ENCODE assay signal across 13 cellular contexts in the genomic region with DNA sequence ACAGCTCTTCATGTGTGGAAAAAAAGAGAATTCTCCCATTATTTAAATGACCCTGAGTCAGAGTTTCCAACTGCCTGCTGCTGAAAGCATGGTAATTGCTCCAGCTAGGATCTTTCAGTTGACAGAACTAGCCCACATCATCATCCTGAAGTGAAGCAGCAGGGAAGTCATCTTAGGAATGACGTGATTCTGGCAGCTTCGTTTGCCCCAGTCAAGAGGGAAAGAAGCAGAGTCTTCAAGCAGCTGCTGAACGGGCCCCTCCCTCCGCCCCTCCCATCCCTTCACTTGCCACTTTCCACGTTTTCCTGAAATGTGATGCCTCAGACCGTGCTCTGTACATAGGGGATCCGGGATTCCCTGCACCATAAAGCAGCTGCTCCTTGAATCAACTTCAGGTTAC.
A peak's percentile ranks its signal among the peaks of the same experiment; 100 is the strongest.
DNase-seq lines count a peak whose midpoint lies in the region; ATAC-seq lines count a peak whose summit lies in the region.
"Had no signal": no experiment of that assay in that cellular context is flagged by ENCODE, and none has a peak within 500 bp of the region (broad histone marks: within the 10 kb centered on the region; RNA-seq: fewer than 3 reads in every experiment).

No MANE protein-coding gene starts in this region.

- H3K36me3 Mint-ChIP-seq in activated CD4-positive, alpha-beta memory T cell treated with anti-CD3 and anti-CD28 coated beads for 36 hours: no peaks in the 10 kb centered on the region

- H3K27me3 Mint-ChIP-seq in activated CD4-positive, alpha-beta memory T cell treated with anti-CD3 and anti-CD28 coated beads for 36 hours: no peaks in the 10 kb centered on the region

- DNase-seq in H4 (ENCODE audit: low spot score) (peak; percentile 43), adipocyte (ENCODE audit: low read depth) (peak; percentile 85), left ventricle myocardium superior (peak; percentile 62), skeletal muscle cell (ENCODE audit: low read depth) (peak; percentile 92), middle frontal gyrus (ENCODE audit: extremely low spot score, low spot score) (no peak), NCI-H1436 treated with DMSO at 0.1 percent for 48 hours (lab: John Stamatoyannopoulos, UW) (no peak)
- DNase-seq in activated CD4-positive, alpha-beta memory T cell treated with anti-CD3 and anti-CD28 coated beads for 36 hours: no peak
- DNase-seq: activated CD8-positive, alpha-beta memory T cell treated with anti-CD3 and anti-CD28 coated beads, Interleukin-2, amount 50 U/mL, for 4 hours; NK-92 treated with Interleukin-12 subunit alpha and Interleukin-12 subunit beta, amount 100 ng/mL, for 24 hours; stimulated activated naive CD8-positive, alpha-beta T cell treated with anti-CD3 and anti-CD28 coated beads, Interleukin-15, Interleukin-2, amounts not matched to agents 100 U/mL and 50 U/mL, for 24 hours; T-helper 2 cell had no signal

- peaks cover 8% of the 10 kb centered on the region for H3K9me3 ChIP-seq in adipocyte (ENCODE audit: control insufficient read depth, low read length)
- H3K9me3 ChIP-seq: HAP-1 had no signal

- peaks cover 20% of the 10 kb centered on the region for H3K4me1 ChIP-seq in adipocyte (ENCODE audit: control insufficient read depth, insufficient read depth, low read length)
- H3K4me1 ChIP-seq: HAP-1 had no signal

- peaks cover 6% of the 10 kb centered on the region for H3K9me3 Mint-ChIP-seq in activated CD4-positive, alpha-beta memory T cell treated with anti-CD3 and anti-CD28 coated beads for 36 hours

- ATAC-seq in left ventricle myocardium superior (peak; percentile 77), HG03175 (IDR thresholded peaks at IDR 0.05; ENCODE audit: unreplicated experiment) (no peak)
- ATAC-seq: stimulated activated naive CD8-positive, alpha-beta T cell treated with anti-CD3 and anti-CD28 coated beads, Interleukin-15, Interleukin-2, amounts not matched to agents 100 U/mL and 50 U/mL, for 24 hours had no signal

- H3K4me1 Mint-ChIP-seq in activated CD4-positive, alpha-beta memory T cell treated with anti-CD3 and anti-CD28 coated beads for 36 hours (ENCODE audit: low read depth): no peaks in the 10 kb centered on the region

- H3K4me3 Mint-ChIP-seq in activated CD4-positive, alpha-beta memory T cell treated with anti-CD3 and anti-CD28 coated beads for 36 hours: no peak overlapping the region

- no peak overlapping the region for H3K4me3 ChIP-seq in adipocyte (ENCODE audit: low read length)
- no peak overlapping the region for H3K4me3 ChIP-seq in skeletal muscle cell (ENCODE audit: low read depth, low read length)
- H3K4me3 ChIP-seq: HAP-1 had no signal

- H3K27ac Mint-ChIP-seq in activated CD4-positive, alpha-beta memory T cell treated with anti-CD3 and anti-CD28 coated beads for 36 hours: no peak overlapping the region

- intact Hi-C loops in left ventricle myocardium superior (cut with micrococcal nuclease): no loop called here
- intact Hi-C loops in activated CD4-positive, alpha-beta memory T cell treated with anti-CD3 and anti-CD28 coated beads for 36 hours (cut with micrococcal nuclease): no loop called here

- CTCF ChIA-PET in activated CD4-positive, alpha-beta memory T cell treated with anti-CD3 and anti-CD28 coated beads for 36 hours (lab: Charles Lee): no interaction called here

- H3K27me3 ChIP-seq in adipocyte (replicated peaks; ENCODE audit: control insufficient read depth, insufficient read depth, low read length): peaks cover 3% of the 10 kb centered on the region

- POLR2A ChIA-PET in activated CD4-positive, alpha-beta memory T cell treated with anti-CD3 and anti-CD28 coated beads for 36 hours (lab: Charles Lee): no interaction called here

- H3K9ac ChIP-seq in adipocyte (ENCODE audit: low read length): no peak overlapping the region

- no peaks in the 10 kb centered on the region for H3K36me3 ChIP-seq in adipocyte (ENCODE audit: control insufficient read depth, insufficient read depth, low read length, severe bottlenecking)
- H3K36me3 ChIP-seq: HAP-1 had no signal

Comparison
In these comparisons a context has a peak if more than half of its experiments do, and no peak if none do; other contexts are left out.
1. DNase-seq: peak in H4 (single experiment), adipocyte (single experiment), left ventricle myocardium superior (single experiment) and skeletal muscle cell (single experiment); none in middle frontal gyrus (single experiment), activated CD4-positive, alpha-beta memory T cell treated with anti-CD3 and anti-CD28 coated beads for 36 hours (single experiment) and NCI-H1436 treated with DMSO at 0.1 percent for 48 hours (single experiment).